ENCODE assay signal across 8 cellular contexts in genomic region chrX:39449352-39449751, GRCh38.
"Had no signal": no experiment of that assay in that cellular context is flagged by ENCODE, and none has a peak within 500 bp of the region (broad histone marks: within the 10 kb centered on the region; RNA-seq: fewer than 3 reads in every experiment).

No MANE protein-coding gene starts in this region.

- H3K4me3 Mint-ChIP-seq: GM23338, H9, HFFc6 had no signal

- DNase-seq: GM23248, GOT3, H7, H9, HCEC 1CT, HFFc6 had no signal

- H3K27ac Mint-ChIP-seq: GM23338, H9, HFFc6 had no signal

- ATAC-seq: GM23338, HCT116 had no signal
